Comparison of ENCODE assay signal across 8 cellular contexts in the genomic region with DNA sequence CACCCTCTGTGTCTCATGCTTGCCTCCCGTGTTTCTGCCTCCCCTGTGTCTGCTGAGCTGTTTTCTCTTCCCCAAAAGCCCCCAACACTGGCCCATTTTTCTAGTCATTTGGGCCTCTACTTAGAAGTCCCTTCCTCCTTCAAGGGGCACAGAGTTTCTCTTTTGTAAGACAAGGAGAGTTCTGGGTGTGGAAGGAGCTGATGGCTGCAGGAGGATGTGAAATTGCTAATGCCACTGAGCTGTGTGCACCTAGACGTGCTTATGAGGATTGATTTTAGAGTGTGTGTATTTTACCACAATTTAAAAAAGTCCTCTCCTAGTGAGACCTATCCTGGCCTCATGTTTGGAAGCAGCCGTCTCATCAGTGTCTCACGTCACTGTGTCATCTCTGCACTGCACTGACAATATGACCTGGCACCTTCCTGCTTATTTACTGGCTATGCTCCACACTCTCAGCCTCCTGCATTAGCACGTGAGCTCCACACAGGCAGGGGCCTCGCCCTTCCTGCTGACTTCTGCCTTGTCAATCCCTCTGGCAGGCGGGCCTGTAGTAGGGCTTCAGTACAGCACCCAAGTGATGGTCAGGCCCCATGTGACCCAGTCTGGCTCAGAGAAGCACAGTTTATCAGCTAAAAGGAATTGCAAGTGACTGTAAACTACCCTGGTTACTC. TPM values are rescaled to one million over a fixed set of nuclear protein-coding genes. Genes with fewer than 3 reads are reported as not detected.
DNase-seq lines count a peak whose midpoint lies in the region; ATAC-seq and TF ChIP-seq lines count a peak whose summit lies in the region.

No MANE protein-coding gene starts in this region.

- CTCF ChIA-PET in activated B cell treated with CpG ODN at 0.5 μM for 24 hours (lab: Charles Lee): interaction anchor here (0.7 to 1.0 kb wide), 2 partner anchors 9 to 70 kb away, joined by 3 read pairs; no protein-coding TSS in a partner anchor

- peak overlapping the region; percentile 3; the same call in 1 of the 2 replicates for H2AFZ ChIP-seq in Loucy (ENCODE audit: low read length)

- H4K20me1 ChIP-seq in Loucy (ENCODE audit: insufficient read depth, low read length, poor library complexity, severe bottlenecking): no peaks in the 10 kb centered on the region

- H3K4me1 Mint-ChIP-seq in activated B cell treated with CpG ODN at 0.5 μM for 24 hours (peaks cover 31% of the 10 kb centered on the region), endodermal cell (no peaks in the 10 kb centered on the region)

- POLR2A ChIA-PET in activated B cell treated with CpG ODN at 0.5 μM for 24 hours (lab: Charles Lee): interaction anchor here (1.2 to 1.9 kb wide), 4 partner anchors 9 to 67 kb away, joined by 3 to 8 read pairs (median 4); a partner anchor contains a TSS

- H3K27me3 Mint-ChIP-seq in activated B cell treated with CpG ODN at 0.5 μM for 24 hours: no peaks in the 10 kb centered on the region
- H3K27me3 Mint-ChIP-seq in endodermal cell (ENCODE audit: insufficient read depth): peaks cover 14% of the 10 kb centered on the region

- H3K79me2 ChIP-seq in Loucy (ENCODE audit: insufficient read depth, low read length): no peaks in the 10 kb centered on the region

- DNase-seq in activated B cell treated with CpG ODN at 0.5 μM for 24 hours: no peak
- DNase-seq in foreskin keratinocyte: peak; percentile 6 to 38
- peak; percentile 57 for DNase-seq in stimulated activated CD4-positive, alpha-beta T cell treated with anti-CD3 and anti-CD28 coated beads, Interleukin-1b, Interleukin-23, amount 100 ng/mL, for 48 hours
- no peak for DNase-seq in endodermal cell
- no peak for DNase-seq in NCI-H2029 treated with DMSO at 0.1 percent for 48 hours (lab: John Stamatoyannopoulos, UW)
- DNase-seq in SW 1271 (lab: John Stamatoyannopoulos, UW): no peak

- H3K4me1 ChIP-seq in Loucy (ENCODE audit: insufficient read depth, low read length, poor library complexity, severe bottlenecking) (peaks cover 48% of the 10 kb centered on the region), foreskin keratinocyte (no peaks in the 10 kb centered on the region), endodermal cell (ENCODE audit: control insufficient read depth, insufficient read depth, low read length) (no peaks in the 10 kb centered on the region)

- H3K9me3 ChIP-seq in Loucy (ENCODE audit: insufficient read depth, low read depth, low read length) (peaks cover 17% of the 10 kb centered on the region; the same call in 1 of the 2 replicates), endodermal cell (ENCODE audit: control insufficient read depth, low read length) (peaks cover 28% of the 10 kb centered on the region)

- H3K9ac ChIP-seq in Loucy (ENCODE audit: low read depth, low read length, poor library complexity, severe bottlenecking): peak overlapping the region; percentile 27
- H3K9ac ChIP-seq in endodermal cell (ENCODE audit: extremely low read depth, low read length, poor library complexity, severe bottlenecking): no peak overlapping the region

- H3F3A ChIP-seq in Loucy (ENCODE audit: low read depth): no peaks in the 10 kb centered on the region

- H3K27ac Mint-ChIP-seq in activated B cell treated with CpG ODN at 0.5 μM for 24 hours (peak overlapping the region; percentile 82), endodermal cell (no peak overlapping the region)

- H3K36me3 Mint-ChIP-seq in activated B cell treated with CpG ODN at 0.5 μM for 24 hours (ENCODE audit: low read depth) (peaks cover 11% of the 10 kb centered on the region), endodermal cell (ENCODE audit: low read depth) (peaks cover 8% of the 10 kb centered on the region)

- H3K4me3 ChIP-seq in Loucy (ENCODE audit: low read length, poor library complexity, severe bottlenecking) (no peak overlapping the region), endodermal cell (ENCODE audit: low read length) (no peak overlapping the region)

- H3K36me3 ChIP-seq in Loucy (ENCODE audit: insufficient read depth, low read length): no peaks in the 10 kb centered on the region
- no peaks in the 10 kb centered on the region for H3K36me3 ChIP-seq in endodermal cell (ENCODE audit: control insufficient read depth, insufficient read depth, low read length)

- WGBS in endodermal cell (ENCODE audit: insufficient coverage in 1 of 2, insufficient read length in 1 of 2), 2 experiments: 81 to 82% methylated on average over 4 to 6 of the region's 7 CpGs

- no peak for TF ChIP-seq CTCF in Loucy (conservative IDR thresholded peaks at IDR 0.05; ENCODE audit: low read length)
- TF ChIP-seq CTCF in activated B cell treated with CpG ODN at 0.5 μM for 24 hours (IDR thresholded peaks at IDR 0.05): no peak
- no peak for TF ChIP-seq CTCF in foreskin keratinocyte (conservative IDR thresholded peaks at IDR 0.05)
- no peak for TF ChIP-seq CTCF in endodermal cell (conservative IDR thresholded peaks at IDR 0.05)

- no peak overlapping the region for H3K4me2 ChIP-seq in Loucy (ENCODE audit: low read depth, low read length, poor library complexity, severe bottlenecking)

- intact Hi-C loops in activated B cell treated with CpG ODN at 0.5 μM for 24 hours (cut with micrococcal nuclease): no loop called here

- ATAC-seq in activated B cell treated with CpG ODN at 0.5 μM for 24 hours (ENCODE audit: low read depth) (peak; percentile 59), foreskin keratinocyte (peak; percentile 75), GM21528 (IDR thresholded peaks at IDR 0.05; ENCODE audit: low FRiP score, unreplicated experiment) (no peak)

- H3K9me2 ChIP-seq in Loucy (replicated peaks; ENCODE audit: low read depth, low read length): no peaks in the 10 kb centered on the region

- peaks cover 9% of the 10 kb centered on the region for H3K9me3 Mint-ChIP-seq in activated B cell treated with CpG ODN at 0.5 μM for 24 hours
- H3K9me3 Mint-ChIP-seq in endodermal cell: peaks cover 42% of the 10 kb centered on the region

- no peak overlapping the region for H3K27ac ChIP-seq in foreskin keratinocyte
- H3K27ac ChIP-seq in endodermal cell (ENCODE audit: low read depth, low read length): no peak overlapping the region

- H3K27me3 ChIP-seq in Loucy (ENCODE audit: insufficient read depth, low read length, poor library complexity, severe bottlenecking): no peaks in the 10 kb centered on the region
- no peaks in the 10 kb centered on the region for H3K27me3 ChIP-seq in foreskin keratinocyte
- H3K27me3 ChIP-seq in endodermal cell (ENCODE audit: control insufficient read depth, insufficient read depth, low read length, poor library complexity, severe bottlenecking): peaks cover under 1% of the 10 kb centered on the region

- peak overlapping the region; percentile 28 for H3K4me3 Mint-ChIP-seq in activated B cell treated with CpG ODN at 0.5 μM for 24 hours
- no peak overlapping the region for H3K4me3 Mint-ChIP-seq in endodermal cell

RNA-seq across cellular contexts. Expression of a gene that starts 8.0 kb away (rescaled TPM):
- total RNA-seq in activated B cell treated with CpG ODN at 0.5 μM for 24 hours: 88.0 and 92.7 TPM in 2 replicates
- total RNA-seq in foreskin keratinocyte: 24.7 and 26.6 TPM in 2 replicates
- 9.3 and 9.5 TPM in 2 replicates for polyA plus RNA-seq in foreskin keratinocyte
- 10 to 100 TPM; 16.3 to 19.0 TPM for total RNA-seq in endodermal cell
- polyA plus RNA-seq in endodermal cell (2013, experiment 1 of 2): 2.6 TPM
- polyA plus RNA-seq in endodermal cell (2013, experiment 2 of 2): 2.1 TPM

Comparison
In these comparisons a context has a peak if more than half of its experiments do, and no peak if none do; other contexts are left out.
1. DNase-seq: peak in foreskin keratinocyte (2 of 2) and stimulated activated CD4-positive, alpha-beta T cell treated with anti-CD3 and anti-CD28 coated beads, Interleukin-1b, Interleukin-23, amount 100 ng/mL, for 48 hours (single experiment); none in activated B cell treated with CpG ODN at 0.5 μM for 24 hours (single experiment), endodermal cell (single experiment), NCI-H2029 treated with DMSO at 0.1 percent for 48 hours (single experiment) and SW 1271 (0 of 2).